ENCODE assay signal across 14 cellular contexts in the genomic region with DNA sequence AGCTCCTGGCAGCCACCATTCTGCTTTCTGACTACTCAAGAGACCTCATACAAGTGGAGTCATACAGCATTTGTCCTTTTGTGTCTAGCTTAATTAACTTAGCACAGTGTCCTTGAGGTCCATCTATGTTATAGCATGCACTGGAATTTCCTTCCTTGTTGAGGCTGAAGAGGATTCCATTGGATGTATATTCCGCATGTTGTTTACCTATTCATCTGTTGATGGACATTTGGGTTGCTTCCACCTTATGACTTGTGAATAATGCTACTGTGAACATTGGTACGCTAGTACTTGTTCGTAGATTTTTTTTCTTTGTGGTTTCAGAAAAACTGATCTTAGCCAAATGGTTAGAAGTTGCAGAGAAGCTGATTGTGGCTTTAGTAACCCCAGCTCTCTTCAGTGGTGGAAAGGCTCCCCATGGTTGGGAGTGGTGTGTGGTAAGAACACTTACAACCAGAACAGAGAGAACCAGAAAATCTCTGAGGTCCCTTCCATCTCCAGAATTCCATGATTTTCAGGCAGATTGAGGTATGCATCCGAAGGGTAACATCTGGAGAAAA.
A peak's percentile ranks its signal among the peaks of the same experiment; 100 is the strongest.
DNase-seq lines count a peak whose midpoint lies in the region; ATAC-seq and TF ChIP-seq lines count a peak whose summit lies in the region.
"Had no signal": no experiment of that assay in that cellular context is flagged by ENCODE, and none has a peak within 500 bp of the region (broad histone marks: within the 10 kb centered on the region; RNA-seq: fewer than 3 reads in every experiment).

No MANE protein-coding gene starts in this region.

- H3K27ac ChIP-seq in PC-3 (ENCODE audit: low read length) (peak overlapping the region; percentile 54), mammary epithelial cell (ENCODE audit: insufficient read depth, low read depth, low read length) (peak overlapping the region; percentile 73), lung (ENCODE audit: low read depth in 1 of 2, low read length in 1 of 2) (peak overlapping the region; percentile 40 to 89), temporal lobe (ENCODE audit: low read depth, low read length) (peak overlapping the region; percentile 82)

- H3K4me2 ChIP-seq in PC-3 (ENCODE audit: low read length): no peak overlapping the region
- H3K4me2 ChIP-seq in mammary epithelial cell (ENCODE audit: insufficient read depth, low read depth, low read length): no peak overlapping the region

- DNase-seq in PC-3 (no peak), mammary epithelial cell (no peak), lung (ENCODE audit: low spot score) (no peak), HT-29 (ENCODE audit: low spot score) (no peak), NCI-H2107 (lab: John Stamatoyannopoulos, UW) (no peak)
- DNase-seq: activated effector memory CD4-positive, alpha-beta T cell treated with Interleukin-2 at 50 U/mL for 16 hours; GOT3; midbrain; NCI-H146; NCI-H748 treated with DMSO at 0.1 percent for 48 hours; small intestine had no signal

- BruUV-seq in PC-3 (replicated peaks; lab: Mats Ljungman, UMichigan) (TSS peak; percentile 9), mammary epithelial cell (replicated peaks; lab: Mats Ljungman, UMichigan) (no TSS peak)

- H3K9me3 ChIP-seq in PC-3 (ENCODE audit: low read length): no peaks in the 10 kb centered on the region
- peaks cover 3% of the 10 kb centered on the region for H3K9me3 ChIP-seq in mammary epithelial cell (replicated peaks; ENCODE audit: insufficient read depth, low read length)
- no peaks in the 10 kb centered on the region for H3K9me3 ChIP-seq in lung (ENCODE audit: control insufficient read depth in 2 of 2, insufficient read depth in 1 of 2, low read length in 1 of 2)

- dilution Hi-C loops in mammary epithelial cell (cut with HindIII; ENCODE audit: low sequenced_read_pairs): loop anchor here (5.0 kb wide), 1 partner anchor 118 kb away; a partner anchor contains a TSS

- H3K27me3 ChIP-seq in PC-3 (ENCODE audit: low read length): no peaks in the 10 kb centered on the region
- no peaks in the 10 kb centered on the region for H3K27me3 ChIP-seq in mammary epithelial cell (ENCODE audit: insufficient read depth, low read length)
- no peaks in the 10 kb centered on the region for H3K27me3 ChIP-seq in lung (ENCODE audit: control insufficient read depth, insufficient read depth)

- CTCF ChIA-PET in PC-3 (lab: Charles Lee) (interaction anchor here (1.1 to 1.5 kb wide), 3 partner anchors 88 to 176 kb away, joined by 3 to 8 read pairs (median 4); a partner anchor contains a TSS), mammary epithelial cell (lab: Charles Lee; ENCODE audit: low non-redundant PET) (interaction anchor here (0.6 kb wide), 1 partner anchor 33 kb away, joined by 3 read pairs; no protein-coding TSS in a partner anchor)

- no peaks in the 10 kb centered on the region for H3K9me2 ChIP-seq in PC-3 (replicated peaks; ENCODE audit: low read length)

- no peak overlapping the region for H2AFZ ChIP-seq in PC-3 (ENCODE audit: low read length)
- no peak overlapping the region for H2AFZ ChIP-seq in mammary epithelial cell (ENCODE audit: low read depth, low read length)

- peaks cover 4% of the 10 kb centered on the region for H3F3A ChIP-seq in PC-3 (ENCODE audit: low read length, unreplicated experiment)

- intact Hi-C loops in PC-3 (cut with micrococcal nuclease): no loop called here
- intact Hi-C loops in mammary epithelial cell (cut with micrococcal nuclease): no loop called here

- H3K36me3 ChIP-seq in PC-3 (ENCODE audit: low read depth, low read length): no peaks in the 10 kb centered on the region
- H3K36me3 ChIP-seq in mammary epithelial cell (ENCODE audit: insufficient read depth, low read length): no peaks in the 10 kb centered on the region
- no peaks in the 10 kb centered on the region for H3K36me3 ChIP-seq in lung (ENCODE audit: control insufficient read depth in 2 of 2, insufficient read depth in 2 of 2, low read length in 2 of 2)

- peaks cover 38% of the 10 kb centered on the region for H3K4me1 ChIP-seq in PC-3 (ENCODE audit: insufficient read depth, low read length)
- H3K4me1 ChIP-seq in mammary epithelial cell (ENCODE audit: insufficient read depth, low read length): peaks cover 63% of the 10 kb centered on the region
- H3K4me1 ChIP-seq in lung (ENCODE audit: control insufficient read depth in 2 of 2, insufficient read depth in 2 of 2, low read length in 2 of 2): peaks cover 9 to 47% of the 10 kb centered on the region in 2 donors

- H3K4me3 ChIP-seq in PC-3 (ENCODE audit: low read length): no peak overlapping the region
- H3K4me3 ChIP-seq in mammary epithelial cell (replicated peaks in 1 of 3; ENCODE audit: insufficient read depth in 1 of 3, low read depth in 2 of 3, low read length in 3 of 3): no peak overlapping the region
- no peak overlapping the region for H3K4me3 ChIP-seq in lung

- no peak for TF ChIP-seq CTCF in PC-3 (conservative IDR thresholded peaks at IDR 0.05; ENCODE audit: low read depth, low read length)
- no peak for TF ChIP-seq CTCF in mammary epithelial cell (conservative IDR thresholded peaks at IDR 0.05 in 1 of 2, IDR thresholded peaks at IDR 0.05 in 1 of 2; ENCODE audit: extremely low read depth in 1 of 2, insufficient read depth in 1 of 2, low read depth in 1 of 2, low read length in 2 of 2)
- no peak for TF ChIP-seq CTCF in lung (IDR thresholded peaks at IDR 0.05; ENCODE audit: control extremely low read depth, extremely low read depth)

- H3K9ac ChIP-seq in PC-3 (ENCODE audit: low read length): no peak overlapping the region
- no peak overlapping the region for H3K9ac ChIP-seq in mammary epithelial cell (ENCODE audit: insufficient read depth, low read length)

- ATAC-seq in PC-3: no peak
- ATAC-seq in lung (ENCODE audit: insufficient read depth, low FRiP score): no peak
- no peak for ATAC-seq in HG03045 (IDR thresholded peaks at IDR 0.05; ENCODE audit: unreplicated experiment)
- ATAC-seq: activated CD4-positive, CD25-positive, alpha-beta regulatory T cell treated with anti-CD3 and anti-CD28 coated beads, Interleukin-2, amount 50 U/mL, for 24 hours had no signal

- 90% methylated on average over 4 of the region's 4 CpGs for WGBS in mammary epithelial cell (ENCODE audit: low coverage, missing lambda C conversion rate)
- WGBS in lung, 2 donors: 56 to 72% methylated on average over 4 of the region's 4 CpGs

- POLR2A ChIA-PET in PC-3 (lab: Charles Lee; ENCODE audit: unreplicated experiment): interaction anchor here (0.5 to 1.3 kb wide), 5 partner anchors 15 to 147 kb away, joined by 3 to 8 read pairs (median 4); no protein-coding TSS in a partner anchor

- in situ Hi-C loops in mammary epithelial cell (cut with MboI; ENCODE audit: low sequenced_read_pairs in 2 of 2): loop anchor here (5.0 to 10.0 kb wide), 2 partner anchors 111 to 113 kb away; no protein-coding TSS in a partner anchor

- H3K79me2 ChIP-seq in PC-3 (ENCODE audit: low read length): peaks cover 38% of the 10 kb centered on the region
- H3K79me2 ChIP-seq in mammary epithelial cell (ENCODE audit: insufficient read depth, low read length): peaks cover 66% of the 10 kb centered on the region

- H4K20me1 ChIP-seq in PC-3 (ENCODE audit: low read length) (no peaks in the 10 kb centered on the region), mammary epithelial cell (ENCODE audit: insufficient read depth, low read length) (no peaks in the 10 kb centered on the region)
